ENCODE assay signal across 26 cellular contexts in the genomic region with DNA sequence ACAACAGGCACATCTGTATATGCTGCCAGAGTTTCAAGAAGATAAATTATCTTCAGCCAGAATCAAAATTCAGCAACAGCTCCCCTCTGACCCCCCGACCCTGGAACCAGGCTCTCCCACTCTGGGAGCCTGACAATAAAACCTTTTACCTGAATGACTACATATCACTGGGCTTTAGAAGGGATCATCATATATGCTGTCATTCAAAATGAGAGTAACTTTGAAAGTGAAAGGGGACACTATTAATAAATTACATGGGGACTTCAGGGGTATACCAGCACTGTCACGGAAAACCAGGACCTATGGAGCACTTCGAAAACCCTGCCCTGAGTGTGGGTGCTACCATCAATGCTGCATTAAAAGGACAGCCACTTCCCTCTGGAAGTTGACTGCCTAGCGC.
"Had no signal": no experiment of that assay in that cellular context is flagged by ENCODE, and none has a peak within 500 bp of the region (broad histone marks: within the 10 kb centered on the region; RNA-seq: fewer than 3 reads in every experiment).

No MANE protein-coding gene starts in this region.

- H3K4me3 Mint-ChIP-seq: activated CD4-positive, alpha-beta T cell treated with anti-CD3 and anti-CD28 coated beads, Interleukin-2, amount 10 ng/mL, durations not matched to agents 24 days and 14 days; activated CD8-positive, alpha-beta T cell treated with anti-CD3 and anti-CD28 coated beads for 36 hours; activated naive CD4-positive, alpha-beta T cell treated with anti-CD3 and anti-CD28 coated beads, Interleukin-2, amount 10 ng/mL, durations not matched to agents 7 days and 5 days had no signal

- H3K27me3 ChIP-seq: body of pancreas, gastrocnemius medialis, left lung, spleen, transverse colon had no signal

- H3K9me3 ChIP-seq: body of pancreas, gastrocnemius medialis, left lung, spleen, transverse colon had no signal

- H3K27ac Mint-ChIP-seq: activated CD4-positive, alpha-beta T cell treated with anti-CD3 and anti-CD28 coated beads, Interleukin-2, amount 10 ng/mL, durations not matched to agents 24 days and 14 days; activated CD8-positive, alpha-beta T cell treated with anti-CD3 and anti-CD28 coated beads for 36 hours; activated naive CD4-positive, alpha-beta T cell treated with anti-CD3 and anti-CD28 coated beads, Interleukin-2, amount 10 ng/mL, durations not matched to agents 7 days and 5 days had no signal

- DNase-seq: activated CD4-positive, alpha-beta T cell treated with anti-CD3 and anti-CD28 coated beads, Interleukin-2, amount 10 ng/mL, durations not matched to agents 24 days and 14 days; activated CD8-positive, alpha-beta T cell treated with anti-CD3 and anti-CD28 coated beads for 36 hours; activated effector memory CD4-positive, alpha-beta T cell treated with Interleukin-2 at 50 U/mL for 16 hours; activated naive CD4-positive, alpha-beta T cell treated with anti-CD3 and anti-CD28 coated beads, Interleukin-2, amount 10 ng/mL, durations not matched to agents 7 days and 5 days; activated T-cell treated with anti-CD3 and anti-CD28 coated beads, Interleukin-2, amount 50 U/mL, for 48 hours; amniotic stem cell; body of pancreas; caudate nucleus; erythroblast; gastrocnemius medialis; head of caudate nucleus; kidney; left lung; mammary epithelial cell; midbrain; occipital lobe; posterior cingulate gyrus; retina; spleen; stimulated activated CD8-positive, alpha-beta memory T cell treated with anti-CD3 and anti-CD28 coated beads, Interleukin-4, amount 100 ng/mL, for 48 hours; stimulated activated naive CD4-positive, alpha-beta T cell treated with Interleukin-2 at 50 U/mL for 16 hours; T-helper 1 cell; T-helper 9 cell; transverse colon had no signal

- H3K4me3 ChIP-seq: body of pancreas, gastrocnemius medialis, left lung, spleen, transverse colon had no signal

- H3K4me1 Mint-ChIP-seq: activated naive CD4-positive, alpha-beta T cell treated with anti-CD3 and anti-CD28 coated beads, Interleukin-2, amount 10 ng/mL, durations not matched to agents 7 days and 5 days had no signal

- H3K36me3 ChIP-seq: gastrocnemius medialis, left lung, spleen, transverse colon had no signal

- H3K4me1 ChIP-seq: gastrocnemius medialis, left lung had no signal

- H3K27me3 Mint-ChIP-seq: activated CD4-positive, alpha-beta T cell treated with anti-CD3 and anti-CD28 coated beads, Interleukin-2, amount 10 ng/mL, durations not matched to agents 24 days and 14 days; activated CD8-positive, alpha-beta T cell treated with anti-CD3 and anti-CD28 coated beads for 36 hours; activated naive CD4-positive, alpha-beta T cell treated with anti-CD3 and anti-CD28 coated beads, Interleukin-2, amount 10 ng/mL, durations not matched to agents 7 days and 5 days had no signal

- FAIRE-seq: colon, endometrium, kidney had no signal

- H3K9me3 Mint-ChIP-seq: activated CD4-positive, alpha-beta T cell treated with anti-CD3 and anti-CD28 coated beads, Interleukin-2, amount 10 ng/mL, durations not matched to agents 24 days and 14 days; activated CD8-positive, alpha-beta T cell treated with anti-CD3 and anti-CD28 coated beads for 36 hours had no signal

- H3K27ac ChIP-seq: body of pancreas, gastrocnemius medialis, left lung, spleen, transverse colon had no signal

- ATAC-seq: activated CD8-positive, alpha-beta T cell treated with anti-CD3 and anti-CD28 coated beads for 36 hours; body of pancreas; gastrocnemius medialis; left lung had no signal
